9 cellular contexts compared by ENCODE assay signal in genomic region chr5:132488590-132488989, GRCh38. TPM values are rescaled to one million over a fixed set of nuclear protein-coding genes. Genes with fewer than 3 reads are reported as not detected.
DNase-seq lines count a peak whose midpoint lies in the region; FAIRE-seq and TF ChIP-seq lines count a peak whose summit lies in the region.
"Had no signal": no experiment of that assay in that cellular context is flagged by ENCODE, and none has a peak within 500 bp of the region (broad histone marks: within the 10 kb centered on the region; RNA-seq: fewer than 3 reads in every experiment).

No MANE protein-coding gene starts in this region.

- H3K27me3 ChIP-seq in OCI-LY1 (ENCODE audit: insufficient read depth, low read length) (no peaks in the 10 kb centered on the region), rectal smooth muscle tissue (ENCODE audit: control insufficient read depth, insufficient read depth, low read length) (no peaks in the 10 kb centered on the region), A673 (replicated peaks; ENCODE audit: insufficient read depth, low read depth, low read length, poor library complexity) (no peaks in the 10 kb centered on the region)

- peak overlapping the region; percentile 67 for H3K27ac ChIP-seq in OCI-LY1 (ENCODE audit: low read depth, low read length, poor library complexity, severe bottlenecking)
- no peak overlapping the region for H3K27ac ChIP-seq in rectal smooth muscle tissue (ENCODE audit: low read depth, low read length)
- no peak overlapping the region for H3K27ac ChIP-seq in A673 (ENCODE audit: low read depth, low read length, poor library complexity, severe bottlenecking)

- peaks cover 9% of the 10 kb centered on the region; the same call in 1 of the 2 replicates for H3F3A ChIP-seq in OCI-LY1 (ENCODE audit: insufficient read depth, low read length)

- BruUV-seq in A673 (replicated peaks; lab: Mats Ljungman, UMichigan), result no TSS peak

- peak overlapping the region; percentile 79 for H3K4me3 ChIP-seq in OCI-LY1 (ENCODE audit: low read depth, low read length, poor library complexity, severe bottlenecking)
- H3K4me3 ChIP-seq in epithelial cell of proximal tubule (ENCODE audit: low read depth, low read length), result peak overlapping the region; percentile 77
- peak overlapping the region; percentile 91 for H3K4me3 ChIP-seq in rectal smooth muscle tissue (ENCODE audit: low read length)
- H3K4me3 ChIP-seq in A673 (ENCODE audit: low read depth, low read length, poor library complexity, severe bottlenecking), result no peak overlapping the region

- CTCF ChIA-PET in A673 (lab: Charles Lee), result no interaction called here

- TF ChIP-seq CTCF in OCI-LY1 (IDR thresholded peaks at IDR 0.05; ENCODE audit: low read length) (no peak), epithelial cell of proximal tubule (conservative IDR thresholded peaks at IDR 0.05; ENCODE audit: low read depth, low read length) (no peak), A673 (conservative IDR thresholded peaks at IDR 0.05; ENCODE audit: low read depth, low read length) (no peak)

- peaks cover 35% of the 10 kb centered on the region for H3K4me1 ChIP-seq in OCI-LY1 (ENCODE audit: insufficient read depth, low read length, severe bottlenecking)
- peaks cover 20% of the 10 kb centered on the region for H3K4me1 ChIP-seq in rectal smooth muscle tissue (ENCODE audit: control insufficient read depth, insufficient read depth, low read length)
- peaks cover 5% of the 10 kb centered on the region for H3K4me1 ChIP-seq in A673 (ENCODE audit: insufficient read depth, low read length, poor library complexity, severe bottlenecking)

- H3K9me3 ChIP-seq in OCI-LY1 (ENCODE audit: low read length), result no peaks in the 10 kb centered on the region
- no peaks in the 10 kb centered on the region for H3K9me3 ChIP-seq in A673 (ENCODE audit: low read depth, low read length, poor library complexity, severe bottlenecking)

- no peaks in the 10 kb centered on the region for H3K9me2 ChIP-seq in OCI-LY1 (ENCODE audit: low read depth, low read length)

- no peaks in the 10 kb centered on the region for H4K20me1 ChIP-seq in OCI-LY1 (ENCODE audit: insufficient read depth, low read length)

- H3K36me3 ChIP-seq in OCI-LY1 (ENCODE audit: insufficient read depth, low read length), result peaks cover 39% of the 10 kb centered on the region
- H3K36me3 ChIP-seq in rectal smooth muscle tissue (ENCODE audit: control insufficient read depth, insufficient read depth, low read length), result peaks cover 43% of the 10 kb centered on the region
- H3K36me3 ChIP-seq in A673 (ENCODE audit: insufficient read depth, low read length, poor library complexity, severe bottlenecking), result peaks cover 4% of the 10 kb centered on the region

- POLR2A ChIA-PET in A673 (lab: Charles Lee; ENCODE audit: low non-redundant PET), result no interaction called here

- H3K9ac ChIP-seq in OCI-LY1 (ENCODE audit: low read length) (no peak overlapping the region; the same call in 1 of the 2 replicates), rectal smooth muscle tissue (ENCODE audit: low read length) (peak overlapping the region; percentile 43)

- DNase-seq in DMS53 treated with DMSO at 0.1 percent for 48 hours (lab: John Stamatoyannopoulos, UW; ENCODE audit: unreplicated experiment) (peak; percentile 22), epithelial cell of proximal tubule (ENCODE audit: low read depth) (no peak), HTR-8/SVneo (ENCODE audit: insufficient read length, low spot score) (no peak), DMS79 treated with DMSO at 0.1 percent for 48 hours (lab: John Stamatoyannopoulos, UW) (no peak), A673 (ENCODE audit: low spot score) (no peak), UCSD-AML1 (lab: John Stamatoyannopoulos, UW; ENCODE audit: unreplicated experiment) (no peak)
- DNase-seq: glutamatergic neuron had no signal

- H3K4me2 ChIP-seq in OCI-LY1 (ENCODE audit: low read length), result peak overlapping the region; percentile 94

- H3K79me2 ChIP-seq in OCI-LY1 (ENCODE audit: insufficient read depth, low read length), result no peaks in the 10 kb centered on the region

- intact Hi-C loops in A673 (cut with micrococcal nuclease; ENCODE audit: unreplicated experiment), result no loop called here

- H2AFZ ChIP-seq in OCI-LY1 (ENCODE audit: low read length), result no peak overlapping the region

- FAIRE-seq in HTR-8/SVneo (lab: Jason Lieb, UNC), result no peak

RNA-seq across cellular contexts. Expression of gene IRF1, which starts 2.0 kb away (rescaled TPM):
- total RNA-seq in epithelial cell of proximal tubule (33.0 and 41.5 TPM in 2 replicates), A673 (2021) (5.7 and 6.9 TPM in 2 replicates)

RNA-seq across cellular contexts. Expression of gene IL5, which starts 54.7 kb away (rescaled TPM):
- not detected in 2 replicates for total RNA-seq in epithelial cell of proximal tubule
- total RNA-seq in A673 (2021), result not detected in 2 replicates
